Comparison of ENCODE assay signal across 3 cellular contexts in genomic region chr12:54688309-54689033, GRCh38.
TF ChIP-seq lines count a peak whose summit lies in the region.

No MANE protein-coding gene starts in this region.

TF ChIP-seq in GM12891, 5 proteins besides CTCF, POLR2A, EP300 and RAD21:
- TF ChIP-seq SPI1 (IDR thresholded peaks at IDR 0.05; ENCODE audit: low read depth, low read length): peak; percentile 81
- no peak for TF ChIP-seq POU2F2 (IDR thresholded peaks at IDR 0.05; ENCODE audit: low read depth, low read length)

TF ChIP-seq in GM23338, 12 proteins besides CTCF, POLR2A, EP300 and RAD21:
- TF ChIP-seq ZNF462 (CRISPR knock-in tag; IDR thresholded peaks at IDR 0.05) (no peak), EZH2phosphoT487 (IDR thresholded peaks at IDR 0.05; ENCODE audit: unreplicated experiment) (no peak), STAT1 (IDR thresholded peaks at IDR 0.05; ENCODE audit: unreplicated experiment) (no peak), CREB1 (CRISPR knock-in tag; IDR thresholded peaks at IDR 0.05; ENCODE audit: low read depth) (no peak), NANOG (IDR thresholded peaks at IDR 0.05; ENCODE audit: borderline replicate concordance) (no peak), POLR2AphosphoS5 (IDR thresholded peaks at IDR 0.05; ENCODE audit: low read depth) (no peak), REST (IDR thresholded peaks at IDR 0.05; ENCODE audit: unreplicated experiment) (no peak), JUNB (IDR thresholded peaks at IDR 0.05; ENCODE audit: unreplicated experiment) (no peak), ZNF331 (CRISPR knock-in tag; IDR thresholded peaks at IDR 0.05; ENCODE audit: low read depth) (no peak), EZH2 (IDR thresholded peaks at IDR 0.05; ENCODE audit: low read depth, unreplicated experiment) (no peak), ZNF114 (CRISPR knock-in tag; IDR thresholded peaks at IDR 0.05) (no peak), ETS1 (IDR thresholded peaks at IDR 0.05) (no peak)

TF ChIP-seq in H1, 55 proteins besides CTCF, POLR2A, EP300 and RAD21:
- TF ChIP-seq TEAD4 (IDR thresholded peaks at IDR 0.05; ENCODE audit: low read depth, low read length) (no peak), USF2 (IDR thresholded peaks at IDR 0.05; ENCODE audit: low read length) (no peak), POU5F1 (IDR thresholded peaks at IDR 0.05; ENCODE audit: low read depth, low read length) (no peak), RBBP5 (IDR thresholded peaks at IDR 0.05; ENCODE audit: borderline replicate concordance, low read depth, low read length) (no peak), CHD7 (IDR thresholded peaks at IDR 0.05; ENCODE audit: insufficient replicate concordance, low read length) (no peak), YY1 (IDR thresholded peaks at IDR 0.05; ENCODE audit: low read depth, low read length) (no peak), KDM5A (IDR thresholded peaks at IDR 0.05; ENCODE audit: low read length) (no peak), NRF1 (IDR thresholded peaks at IDR 0.05; ENCODE audit: low read depth, low read length) (no peak), SIX5 (IDR thresholded peaks at IDR 0.05; ENCODE audit: low read depth, low read length) (no peak)
